Comparison of ENCODE assay signal across 1 cellular context in the genomic region with DNA sequence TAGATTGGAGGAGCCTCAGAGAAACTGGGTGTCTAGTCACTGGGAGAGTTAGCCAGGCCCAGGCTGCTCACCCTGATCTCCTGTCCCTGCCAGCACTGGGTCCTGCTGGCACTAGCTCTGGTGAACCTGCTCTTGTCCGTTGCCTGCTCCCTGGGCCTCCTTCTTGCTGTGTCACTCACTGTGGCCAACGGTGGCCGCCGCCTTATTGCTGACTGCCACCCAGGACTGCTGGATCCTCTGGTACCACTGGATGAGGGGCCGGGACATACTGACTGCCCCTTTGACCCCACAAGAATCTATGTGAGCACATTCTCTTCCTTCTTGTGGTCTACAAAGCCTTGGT.
TF ChIP-seq lines count a peak whose summit lies in the region.

No MANE protein-coding gene starts in this region.

TF ChIP-seq in GM12878, 131 proteins besides CTCF, POLR2A, EP300 and RAD21:
- TF ChIP-seq POLR2AphosphoS2 (IDR thresholded peaks at IDR 0.05; ENCODE audit: low read depth, low read length) (no peak), ASH2L (IDR thresholded peaks at IDR 0.05; ENCODE audit: borderline replicate concordance, low read depth) (no peak), NR2F1 (conservative IDR thresholded peaks at IDR 0.05) (no peak), NR2C1 (IDR thresholded peaks at IDR 0.05) (no peak), ZNF217 (IDR thresholded peaks at IDR 0.05) (no peak), KDM1A (IDR thresholded peaks at IDR 0.05; ENCODE audit: borderline replicate concordance) (no peak), SRF (IDR thresholded peaks at IDR 0.05; ENCODE audit: low read depth in 2 of 2, low read length in 2 of 2) (no peak), HDAC2 (IDR thresholded peaks at IDR 0.05) (no peak), SMAD5 (IDR thresholded peaks at IDR 0.05; ENCODE audit: low read depth) (no peak), ZBTB11 (CRISPR knock-in tag; IDR thresholded peaks at IDR 0.05) (no peak), MTA3 (IDR thresholded peaks at IDR 0.05; ENCODE audit: borderline replicate concordance, low read length) (no peak), SMARCA5 (IDR thresholded peaks at IDR 0.05) (no peak), JUND (IDR thresholded peaks at IDR 0.05; ENCODE audit: low read depth, low read length) (no peak)
